ENCODE assay signal across 12 cellular contexts in the genomic region with DNA sequence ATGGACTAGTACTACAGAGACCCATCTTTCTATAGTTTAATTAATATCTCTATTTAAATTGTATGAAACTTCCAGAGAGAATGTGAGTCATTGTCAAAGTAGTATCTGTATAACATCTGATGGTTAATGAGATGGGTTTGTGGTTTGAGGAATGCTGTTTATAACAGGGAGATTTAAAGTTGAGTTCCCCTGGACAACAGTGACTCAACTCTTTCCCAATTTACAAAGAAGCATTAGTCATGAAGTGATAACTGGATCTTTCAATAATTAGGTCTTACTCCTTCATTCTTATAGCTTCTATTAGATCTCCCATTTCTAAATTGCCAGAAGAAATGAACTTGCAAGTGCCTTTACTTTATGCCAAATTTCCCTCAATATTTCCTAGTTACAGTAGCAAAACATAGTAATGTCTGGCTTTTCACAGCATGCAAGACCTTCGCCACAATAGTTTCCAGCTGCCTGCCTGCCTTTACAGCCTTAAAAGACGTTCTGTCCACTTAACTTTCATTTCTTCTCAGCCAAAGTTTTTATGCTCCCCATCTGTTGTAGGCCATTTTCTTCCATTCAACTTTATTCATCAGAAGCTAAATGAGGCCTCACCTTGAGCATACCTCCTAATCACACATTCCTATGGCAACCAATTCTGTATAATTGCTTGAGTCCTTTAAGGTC. TPM values are rescaled to one million over a fixed set of nuclear protein-coding genes. Genes with fewer than 3 reads are reported as not detected.
DNase-seq lines count a peak whose midpoint lies in the region; ATAC-seq, FAIRE-seq and TF ChIP-seq lines count a peak whose summit lies in the region.
"Had no signal": no experiment of that assay in that cellular context is flagged by ENCODE, and none has a peak within 500 bp of the region (broad histone marks: within the 10 kb centered on the region; RNA-seq: fewer than 3 reads in every experiment).

No MANE protein-coding gene starts in this region.

- no peak overlapping the region for H3K4me3 ChIP-seq in keratinocyte (ENCODE audit: control insufficient read depth in 2 of 3, extremely low read depth in 1 of 3, insufficient read depth in 2 of 3, low read depth in 1 of 3, low read length in 3 of 3)
- no peak overlapping the region for H3K4me3 ChIP-seq in tibial artery
- H3K4me3 ChIP-seq in prostate gland: no peak overlapping the region
- H3K4me3 ChIP-seq: Peyer's patch had no signal

- no peaks in the 10 kb centered on the region for H3K27me3 ChIP-seq in keratinocyte (ENCODE audit: control insufficient read depth, extremely low read depth, insufficient read depth, low read length)
- H3K27me3 ChIP-seq in tibial artery: no peaks in the 10 kb centered on the region
- no peaks in the 10 kb centered on the region for H3K27me3 ChIP-seq in prostate gland (replicated peaks; ENCODE audit: insufficient read depth)
- H3K27me3 ChIP-seq: Peyer's patch had no signal

- no peaks in the 10 kb centered on the region for H3K4me1 Mint-ChIP-seq in activated T-helper 17 cell treated with anti-CD3 and anti-CD28 coated beads, Interleukin-2, amount 50 U/mL, for 72 hours
- H3K4me1 Mint-ChIP-seq: neural crest cell had no signal

- H3K9me1 ChIP-seq in keratinocyte (ENCODE audit: control insufficient read depth, extremely low read depth, insufficient read depth, low read length): no peaks in the 10 kb centered on the region

- no peaks in the 10 kb centered on the region for H3K27me3 Mint-ChIP-seq in activated T-helper 17 cell treated with anti-CD3 and anti-CD28 coated beads, Interleukin-2, amount 50 U/mL, for 72 hours
- H3K27me3 Mint-ChIP-seq: effector memory CD8-positive, alpha-beta T cell had no signal

- no peaks in the 10 kb centered on the region for H4K20me1 ChIP-seq in keratinocyte (ENCODE audit: control insufficient read depth, extremely low read depth, insufficient read depth, low read length)

- peak; percentile 94 for FAIRE-seq in keratinocyte (lab: Jason Lieb, UNC)
- FAIRE-seq: GM12892 had no signal

- TF ChIP-seq CTCF in keratinocyte (optimal IDR thresholded peaks at IDR 0.05 in 1 of 3, IDR thresholded peaks at IDR 0.05 in 1 of 3, conservative IDR thresholded peaks at IDR 0.05 in 1 of 3; ENCODE audit: extremely low read depth in 1 of 3, insufficient read depth in 2 of 3, low read length in 3 of 3) (no peak), tibial artery (IDR thresholded peaks at IDR 0.05) (no peak), prostate gland (IDR thresholded peaks at IDR 0.05) (no peak)

- H3K27ac ChIP-seq in keratinocyte (ENCODE audit: control insufficient read depth, insufficient read depth, low read length) (peak overlapping the region; percentile 46), tibial artery (peak overlapping the region; percentile 44 to 47), prostate gland (no peak overlapping the region)

- no peaks in the 10 kb centered on the region for H3K9me3 ChIP-seq in keratinocyte (ENCODE audit: control insufficient read depth, low read depth, low read length)
- H3K9me3 ChIP-seq in tibial artery: peaks cover 0 to 7% (median 0%) of the 10 kb centered on the region in 3 donors
- no peaks in the 10 kb centered on the region for H3K9me3 ChIP-seq in prostate gland
- H3K9me3 ChIP-seq: Peyer's patch had no signal

- no peaks in the 10 kb centered on the region for H3K36me3 ChIP-seq in keratinocyte (ENCODE audit: control insufficient read depth in 2 of 2, extremely low read depth in 1 of 2, insufficient read depth in 2 of 2, low read length in 2 of 2)
- H3K36me3 ChIP-seq in tibial artery: no peaks in the 10 kb centered on the region
- no peaks in the 10 kb centered on the region for H3K36me3 ChIP-seq in prostate gland
- H3K36me3 ChIP-seq: Peyer's patch had no signal

- no peak for TF ChIP-seq POLR2A in prostate gland (IDR thresholded peaks at IDR 0.05)

- H3K4me3 Mint-ChIP-seq in activated T-helper 17 cell treated with anti-CD3 and anti-CD28 coated beads, Interleukin-2, amount 50 U/mL, for 72 hours: no peak overlapping the region
- H3K4me3 Mint-ChIP-seq: effector memory CD8-positive, alpha-beta T cell; neural crest cell had no signal

- intact Hi-C loops in tibial artery (cut with DNase I; ENCODE audit: low total_unique reads): no loop called here
- intact Hi-C loops in prostate gland (cut with DNase I): no loop called here

- H3K9ac ChIP-seq in keratinocyte (ENCODE audit: control insufficient read depth, extremely low read depth, insufficient read depth, low read length): no peak overlapping the region

- H3K4me1 ChIP-seq in keratinocyte (ENCODE audit: control insufficient read depth, extremely low read depth, insufficient read depth, low read length) (peaks cover 11% of the 10 kb centered on the region), tibial artery (peaks cover 0 to 5% (median 2%) of the 10 kb centered on the region in 4 donors), prostate gland (replicated peaks) (no peaks in the 10 kb centered on the region)
- H3K4me1 ChIP-seq: Peyer's patch had no signal

- no peaks in the 10 kb centered on the region for H3K79me2 ChIP-seq in keratinocyte (ENCODE audit: control insufficient read depth, insufficient read depth, low read length)

- no peak overlapping the region for H3K27ac Mint-ChIP-seq in activated T-helper 17 cell treated with anti-CD3 and anti-CD28 coated beads, Interleukin-2, amount 50 U/mL, for 72 hours
- H3K27ac Mint-ChIP-seq: effector memory CD8-positive, alpha-beta T cell had no signal

- DNase-seq in HPDE6-E6E7 (ENCODE audit: extremely low spot score) (peak; percentile 60), astrocyte of the hippocampus (ENCODE audit: low read depth, low spot score) (peak; percentile 87), keratinocyte (ENCODE audit: low read depth, low spot score) (peak; percentile 71), tibial artery (no peak), NCI-H524 (lab: John Stamatoyannopoulos, UW) (no peak), anterior cingulate cortex (lab: John Stamatoyannopoulos, UW) (no peak), prostate gland (ENCODE audit: low spot score) (no peak)
- DNase-seq: effector memory CD8-positive, alpha-beta T cell; Peyer's patch had no signal

- no peaks in the 10 kb centered on the region for H3K9me3 Mint-ChIP-seq in activated T-helper 17 cell treated with anti-CD3 and anti-CD28 coated beads, Interleukin-2, amount 50 U/mL, for 72 hours
- H3K9me3 Mint-ChIP-seq: effector memory CD8-positive, alpha-beta T cell; neural crest cell had no signal

- dilution Hi-C loops in keratinocyte (cut with MboI; ENCODE audit: extremely low pct_ligation_motif_present, low sequenced_read_pairs): no loop called here

- no peak overlapping the region for H2AFZ ChIP-seq in keratinocyte (ENCODE audit: control insufficient read depth, low read length)

- peak overlapping the region; percentile 27 for H3K4me2 ChIP-seq in keratinocyte (ENCODE audit: control insufficient read depth, extremely low read depth, insufficient read depth, low read depth, low read length)

- no peak for ATAC-seq in activated T-helper 17 cell treated with anti-CD3 and anti-CD28 coated beads, Interleukin-2, amount 50 U/mL, for 72 hours (replicated peaks)
- ATAC-seq: effector memory CD8-positive, alpha-beta T cell had no signal

- no peaks in the 10 kb centered on the region for H3K36me3 Mint-ChIP-seq in activated T-helper 17 cell treated with anti-CD3 and anti-CD28 coated beads, Interleukin-2, amount 50 U/mL, for 72 hours (ENCODE audit: low read depth)

- WGBS in prostate gland: 77% methylated on average over 2 of the region's 2 CpGs

RNA-seq across cellular contexts. Expression of a gene that starts 47.7 kb away (rescaled TPM):
- polyA plus RNA-seq in keratinocyte: 37.0 to 67.3 TPM (median 60.4 TPM) in 3 replicates
- 43.6 TPM for polyA plus RNA-seq in keratinocyte (2011; ENCODE audit: low read depth)
- 19.1 and 41.5 TPM in 2 replicates for polyA plus RNA-seq in keratinocyte (2011; cell fraction: cytosol; rRNA removed)
- polyA plus RNA-seq in keratinocyte (2011; cell fraction: nucleus; rRNA removed): 64.9 and 91.2 TPM in 2 replicates
- polyA plus RNA-seq in keratinocyte (2012; ENCODE audit: low replicate concordance): 26.1 and 29.0 TPM in 2 replicates
- 41.1 to 66.3 TPM (median 56.1 TPM) in 3 replicates for polyA minus RNA-seq in keratinocyte
- 16.3 TPM for polyA minus RNA-seq in keratinocyte (2011; cell fraction: cytosol; rRNA and poly(A)+ RNA removed)
- polyA minus RNA-seq in keratinocyte (2011; cell fraction: nucleus; rRNA and poly(A)+ RNA removed): 62.7 and 77.6 TPM in 2 replicates
- 10 to 100 TPM; 44.5 to 46.5 TPM for total RNA-seq in activated T-helper 17 cell treated with anti-CD3 and anti-CD28 coated beads, Interleukin-2, amount 50 U/mL, for 72 hours
- total RNA-seq in prostate gland: 10 to 100 TPM; 15.3 to 30.7 TPM

Comparison
In these comparisons a context has a peak if more than half of its experiments do, and no peak if none do; other contexts are left out.
1. DNase-seq: peak in HPDE6-E6E7 (single experiment), astrocyte of the hippocampus (single experiment) and keratinocyte (single experiment); none in tibial artery (0 of 2), NCI-H524 (0 of 2), anterior cingulate cortex (0 of 58) and prostate gland (single experiment).
2. H3K27ac ChIP-seq: peak in keratinocyte (single experiment) and tibial artery (2 of 2); none in prostate gland (0 of 2).